13 cellular contexts compared by ENCODE assay signal in the genomic region with DNA sequence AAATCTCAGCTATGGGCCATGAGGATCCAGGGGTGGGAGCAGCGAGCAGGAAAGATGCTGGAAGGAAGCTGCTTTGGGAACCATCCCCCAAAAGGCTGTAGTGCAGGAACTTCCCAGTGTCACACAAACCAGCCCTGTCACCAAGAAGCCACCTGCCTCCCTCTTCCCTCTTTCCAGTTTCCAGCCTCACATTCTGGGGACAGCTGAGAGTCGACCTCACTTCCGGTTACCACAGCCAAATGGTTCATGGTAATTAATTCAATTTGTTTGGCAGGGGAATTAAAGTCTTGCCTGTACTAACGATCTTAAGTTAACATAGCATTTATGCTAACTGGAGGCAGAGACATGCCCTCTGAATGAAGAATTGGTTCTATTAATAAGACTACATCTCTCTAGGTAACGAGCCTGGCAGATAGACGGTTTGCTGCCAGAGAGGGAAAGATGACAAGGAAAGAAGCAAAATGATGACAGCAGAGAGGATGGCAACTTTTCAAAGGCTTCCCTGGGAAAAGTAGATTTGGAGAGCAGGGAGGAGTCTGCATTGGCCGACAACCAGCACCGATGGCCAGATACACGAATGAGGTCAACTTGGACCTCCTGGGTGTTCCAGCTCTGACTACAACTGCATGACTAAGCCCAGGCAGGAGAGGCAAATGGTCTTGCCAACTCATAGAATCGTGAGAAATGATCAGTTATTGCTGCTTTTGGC.
DNase-seq lines count a peak whose midpoint lies in the region; ATAC-seq, FAIRE-seq and TF ChIP-seq lines count a peak whose summit lies in the region.
"Had no signal": no experiment of that assay in that cellular context is flagged by ENCODE, and none has a peak within 500 bp of the region (broad histone marks: within the 10 kb centered on the region; RNA-seq: fewer than 3 reads in every experiment).

No MANE protein-coding gene starts in this region.

- WGBS in transverse colon (ENCODE audit: low coverage in 1 of 2), 2 donors, result 63 to 70% methylated on average over 2 to 10 of the region's 10 CpGs

- H3K9me3 ChIP-seq in transverse colon, result peaks cover 0 to under 1% of the 10 kb centered on the region in 2 donors
- no peaks in the 10 kb centered on the region for H3K9me3 ChIP-seq in CD8-positive, alpha-beta T cell (ENCODE audit: low read length)

- no peak overlapping the region for H3K4me3 ChIP-seq in brain microvascular endothelial cell (ENCODE audit: low read depth, low read length)
- H3K4me3 ChIP-seq in transverse colon, result no peak overlapping the region
- no peak overlapping the region for H3K4me3 ChIP-seq in CD8-positive, alpha-beta T cell (ENCODE audit: low read depth, low read length)
- H3K4me3 ChIP-seq: K562 had no signal

- H3K4me3 Mint-ChIP-seq in CD8-positive, alpha-beta T cell, result no peak overlapping the region
- no peak overlapping the region for H3K4me3 Mint-ChIP-seq in natural killer cell treated with Interleukin-12 subunit alpha and Interleukin-12 subunit beta and Interleukin-15 and Interleukin-18, amount 100 ng/mL, for 72 hours
- H3K4me3 Mint-ChIP-seq: activated CD8-positive, alpha-beta T cell treated with anti-CD3 and anti-CD28 coated beads, Interleukin-2, amount 10 ng/mL, durations not matched to agents 7 days and 5 days had no signal

- no peaks in the 10 kb centered on the region for H3K36me3 ChIP-seq in brain microvascular endothelial cell (replicated peaks)
- H3K36me3 ChIP-seq in transverse colon, result peaks cover 0 to 12% (median 0%) of the 10 kb centered on the region in 4 donors
- peaks cover 5% of the 10 kb centered on the region for H3K36me3 ChIP-seq in CD8-positive, alpha-beta T cell (ENCODE audit: insufficient read depth, low read length)

- no peaks in the 10 kb centered on the region for H3K27me3 Mint-ChIP-seq in CD8-positive, alpha-beta T cell (ENCODE audit: low read depth)
- H3K27me3 Mint-ChIP-seq in natural killer cell treated with Interleukin-12 subunit alpha and Interleukin-12 subunit beta and Interleukin-15 and Interleukin-18, amount 100 ng/mL, for 72 hours, result no peaks in the 10 kb centered on the region

- intact Hi-C loops in transverse colon (cut with DNase I; ENCODE audit: low total_unique reads), result no loop called here
- intact Hi-C loops in CD8-positive, alpha-beta T cell (cut with DNase I, micrococcal nuclease), result no loop called here

- H3K27ac ChIP-seq in brain microvascular endothelial cell (peak overlapping the region; percentile 30), transverse colon (peak overlapping the region; percentile 45 to 63 (median 58))
- H3K27ac ChIP-seq in CD8-positive, alpha-beta T cell (ENCODE audit: low read depth, low read length), result no peak overlapping the region

- peaks cover 2% of the 10 kb centered on the region for H3K9me3 Mint-ChIP-seq in CD8-positive, alpha-beta T cell
- H3K9me3 Mint-ChIP-seq in natural killer cell treated with Interleukin-12 subunit alpha and Interleukin-12 subunit beta and Interleukin-15 and Interleukin-18, amount 100 ng/mL, for 72 hours, result no peaks in the 10 kb centered on the region

- no peak for TF ChIP-seq EP300 in transverse colon (IDR thresholded peaks at IDR 0.05; ENCODE audit: low read depth)

- in situ Hi-C loops in brain microvascular endothelial cell (cut with HindIII; ENCODE audit: low pct_ligation_motif_present, low sequenced_read_pairs) (no loop called here), transverse colon (cut with MboI; ENCODE audit: low pct_ligation_motif_present in 1 of 4, low pct_unique_long_range_greater_than_20kb in 1 of 4, low sequenced_read_pairs in 3 of 4) (no loop called here)

- peaks cover 91% of the 10 kb centered on the region for H3K36me3 Mint-ChIP-seq in CD8-positive, alpha-beta T cell
- peaks cover 4% of the 10 kb centered on the region for H3K36me3 Mint-ChIP-seq in natural killer cell treated with Interleukin-12 subunit alpha and Interleukin-12 subunit beta and Interleukin-15 and Interleukin-18, amount 100 ng/mL, for 72 hours

- DNase-seq in HTR-8/SVneo (ENCODE audit: insufficient read length, low spot score), result peak; percentile 19
- DNase-seq in brain microvascular endothelial cell, result peak; percentile 93
- DNase-seq in left lobe of liver (ENCODE audit: low spot score), result peak; percentile 76
- peak; percentile 29 for DNase-seq in transverse colon
- no peak for DNase-seq in CD8-positive, alpha-beta T cell
- DNase-seq in natural killer cell treated with Interleukin-12 subunit alpha and Interleukin-12 subunit beta and Interleukin-15 and Interleukin-18, amount 100 ng/mL, for 72 hours (ENCODE audit: low spot score), result no peak
- DNase-seq: activated CD8-positive, alpha-beta T cell treated with anti-CD3 and anti-CD28 coated beads, Interleukin-2, amount 10 ng/mL, durations not matched to agents 7 days and 5 days; cortex of kidney; stimulated activated CD4-positive, alpha-beta T cell treated with anti-CD3 and anti-CD28 coated beads, Interleukin-4, amount 100 ng/mL, for 24 hours had no signal

- H3K27me3 ChIP-seq in brain microvascular endothelial cell (replicated peaks) (no peaks in the 10 kb centered on the region), transverse colon (no peaks in the 10 kb centered on the region)
- no peaks in the 10 kb centered on the region for H3K27me3 ChIP-seq in CD8-positive, alpha-beta T cell (ENCODE audit: insufficient read depth, low read length)

- no peak for FAIRE-seq in HTR-8/SVneo (lab: Jason Lieb, UNC)
- FAIRE-seq: H1, K562 had no signal

- POLR2A ChIA-PET in CD8-positive, alpha-beta T cell (lab: Charles Lee), result no interaction called here

- no peak overlapping the region for H3K27ac Mint-ChIP-seq in CD8-positive, alpha-beta T cell
- H3K27ac Mint-ChIP-seq in natural killer cell treated with Interleukin-12 subunit alpha and Interleukin-12 subunit beta and Interleukin-15 and Interleukin-18, amount 100 ng/mL, for 72 hours, result no peak overlapping the region
- H3K27ac Mint-ChIP-seq: activated CD8-positive, alpha-beta T cell treated with anti-CD3 and anti-CD28 coated beads, Interleukin-2, amount 10 ng/mL, durations not matched to agents 7 days and 5 days had no signal

- H3K4me1 ChIP-seq in transverse colon, result peaks cover 0 to 14% (median 4%) of the 10 kb centered on the region in 4 donors
- no peaks in the 10 kb centered on the region for H3K4me1 ChIP-seq in CD8-positive, alpha-beta T cell (ENCODE audit: insufficient read depth, low read length)

- H3K4me1 Mint-ChIP-seq in CD8-positive, alpha-beta T cell (ENCODE audit: low read depth), result no peaks in the 10 kb centered on the region
- no peaks in the 10 kb centered on the region for H3K4me1 Mint-ChIP-seq in natural killer cell treated with Interleukin-12 subunit alpha and Interleukin-12 subunit beta and Interleukin-15 and Interleukin-18, amount 100 ng/mL, for 72 hours (ENCODE audit: low read depth in 2 of 2)

- CTCF ChIA-PET in CD8-positive, alpha-beta T cell (lab: Charles Lee), result no interaction called here

- ATAC-seq in left lobe of liver (peak; percentile 90), GM18517 (IDR thresholded peaks at IDR 0.05; ENCODE audit: unreplicated experiment) (no peak), HG02642 (IDR thresholded peaks at IDR 0.05; ENCODE audit: poor library complexity, unreplicated experiment) (no peak)
- no peak for ATAC-seq in CD8-positive, alpha-beta T cell
- no peak for ATAC-seq in natural killer cell treated with Interleukin-12 subunit alpha and Interleukin-12 subunit beta and Interleukin-15 and Interleukin-18, amount 100 ng/mL, for 72 hours
- ATAC-seq: activated CD8-positive, alpha-beta T cell treated with anti-CD3 and anti-CD28 coated beads, Interleukin-2, amount 10 ng/mL, durations not matched to agents 7 days and 5 days; K562 had no signal

- TF ChIP-seq POLR2A in transverse colon (IDR thresholded peaks at IDR 0.05), result no peak

- TF ChIP-seq CTCF in brain microvascular endothelial cell (IDR thresholded peaks at IDR 0.05; ENCODE audit: low read depth, low read length, missing control alignments), result no peak
- TF ChIP-seq CTCF in transverse colon (IDR thresholded peaks at IDR 0.05), result no peak
- TF ChIP-seq CTCF in CD8-positive, alpha-beta T cell (IDR thresholded peaks at IDR 0.05), result no peak

Comparison
In these comparisons a context has a peak if more than half of its experiments do, and no peak if none do; other contexts are left out.
1. DNase-seq: peak in HTR-8/SVneo (single experiment), brain microvascular endothelial cell (single experiment), left lobe of liver (single experiment) and transverse colon (single experiment); none in CD8-positive, alpha-beta T cell (0 of 7) and natural killer cell treated with Interleukin-12 subunit alpha and Interleukin-12 subunit beta and Interleukin-15 and Interleukin-18, amount 100 ng/mL, for 72 hours (single experiment).